10 cellular contexts compared by ENCODE assay signal in the genomic region with DNA sequence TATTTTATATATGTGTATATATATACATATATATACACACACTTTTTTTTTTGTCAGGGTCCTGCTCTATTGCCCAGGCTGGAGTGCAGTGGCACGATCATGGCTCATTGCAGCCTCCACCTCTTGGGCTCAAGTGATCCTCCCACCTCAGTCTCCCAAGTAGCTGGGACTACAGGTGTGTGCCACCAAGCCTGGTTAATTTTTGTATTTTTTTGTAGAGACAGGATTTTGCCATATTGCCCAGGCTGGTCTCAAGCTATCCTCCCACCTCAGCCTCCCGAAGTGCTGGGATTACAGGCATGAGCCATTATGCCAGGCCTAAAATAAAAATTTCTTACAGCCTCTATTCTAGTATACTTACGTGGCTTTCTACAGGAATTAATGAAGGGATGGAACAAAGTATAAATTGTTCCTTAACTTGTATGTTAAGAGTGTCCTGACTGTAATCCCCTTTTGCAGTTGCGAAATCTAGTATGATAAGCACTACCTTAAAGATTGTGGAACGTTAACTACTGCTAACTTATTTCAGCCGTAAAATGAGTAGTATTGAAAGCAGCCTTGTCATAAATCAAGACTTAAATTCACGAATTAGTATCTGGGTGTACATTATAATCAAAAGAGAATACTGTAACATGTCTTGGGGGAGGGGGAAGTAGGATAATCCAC. TPM values are rescaled to one million over a fixed set of nuclear protein-coding genes. Genes with fewer than 3 reads are reported as not detected.
DNase-seq lines count a peak whose midpoint lies in the region; ATAC-seq and TF ChIP-seq lines count a peak whose summit lies in the region.
"Had no signal": no experiment of that assay in that cellular context is flagged by ENCODE, and none has a peak within 500 bp of the region (broad histone marks: within the 10 kb centered on the region; RNA-seq: fewer than 3 reads in every experiment).

No MANE protein-coding gene starts in this region.

- H3K9me3 Mint-ChIP-seq in activated T-cell treated with anti-CD3 and anti-CD28 coated beads, Interleukin-2, amount 50 U/mL, for 24 hours = no peaks in the 10 kb centered on the region
- H3K9me3 Mint-ChIP-seq in activated CD8-positive, alpha-beta T cell treated with anti-CD3 and anti-CD28 coated beads for 36 hours = no peaks in the 10 kb centered on the region

- no peak for DNase-seq in activated T-cell treated with anti-CD3 and anti-CD28 coated beads, Interleukin-2, amount 50 U/mL, for 24 hours
- DNase-seq in activated T-cell treated with anti-CD3 and anti-CD28 coated beads for 4 hours = no peak
- DNase-seq in activated CD8-positive, alpha-beta T cell treated with anti-CD3 and anti-CD28 coated beads for 36 hours = no peak
- DNase-seq in right cardiac atrium = no peak
- DNase-seq in SW480 (ENCODE audit: low spot score) = no peak
- no peak for DNase-seq in stimulated activated CD4-positive, alpha-beta T cell treated with anti-CD3 and anti-CD28 coated beads, Interleukin-1b, Interleukin-23, amount 100 ng/mL, for 48 hours
- DNase-seq: BE2C, SW 1271 had no signal

- H3K27me3 Mint-ChIP-seq in activated T-cell treated with anti-CD3 and anti-CD28 coated beads, Interleukin-2, amount 50 U/mL, for 24 hours = peaks cover 3% of the 10 kb centered on the region
- H3K27me3 Mint-ChIP-seq in activated CD8-positive, alpha-beta T cell treated with anti-CD3 and anti-CD28 coated beads for 36 hours = no peaks in the 10 kb centered on the region

- H3K27me3 ChIP-seq in right cardiac atrium (ENCODE audit: control insufficient read depth, insufficient read depth) (no peaks in the 10 kb centered on the region), subcutaneous abdominal adipose tissue (ENCODE audit: control insufficient read depth in 5 of 5, insufficient read depth in 4 of 5, low read length in 5 of 5) (no peaks in the 10 kb centered on the region)
- H3K27me3 ChIP-seq: BE2C had no signal

- CTCF ChIA-PET in activated CD8-positive, alpha-beta T cell treated with anti-CD3 and anti-CD28 coated beads for 36 hours (lab: Charles Lee) = interaction anchor here (0.8 to 3.2 kb wide), 8 partner anchors 9 to 239 kb away, joined by 3 to 32 read pairs (median 10); no protein-coding TSS in a partner anchor

- H3K9me3 ChIP-seq in right cardiac atrium (ENCODE audit: control insufficient read depth, low read length) = no peaks in the 10 kb centered on the region
- no peaks in the 10 kb centered on the region for H3K9me3 ChIP-seq in subcutaneous abdominal adipose tissue (ENCODE audit: control insufficient read depth in 5 of 5, low read length in 5 of 5)
- H3K9me3 ChIP-seq: BE2C had no signal

- TF ChIP-seq CTCF in activated CD8-positive, alpha-beta T cell treated with anti-CD3 and anti-CD28 coated beads for 36 hours (IDR thresholded peaks at IDR 0.05) = no peak

- H3K4me1 ChIP-seq in right cardiac atrium (ENCODE audit: control insufficient read depth, insufficient read depth, low read length) = no peaks in the 10 kb centered on the region
- H3K4me1 ChIP-seq in subcutaneous abdominal adipose tissue (ENCODE audit: control insufficient read depth in 5 of 5, insufficient read depth in 5 of 5, low read length in 5 of 5) = peaks cover 0 to 32% (median 26%) of the 10 kb centered on the region in 5 donors
- H3K4me1 ChIP-seq: BE2C had no signal

- H3K36me3 ChIP-seq in subcutaneous abdominal adipose tissue (ENCODE audit: control insufficient read depth in 5 of 5, insufficient read depth in 5 of 5, low read length in 5 of 5) = peaks cover 0 to 3% (median 0%) of the 10 kb centered on the region in 5 donors
- H3K36me3 ChIP-seq: BE2C had no signal

- ATAC-seq in activated CD8-positive, alpha-beta T cell treated with anti-CD3 and anti-CD28 coated beads for 36 hours = no peak
- ATAC-seq in right cardiac atrium (no peak), GM18909 (IDR thresholded peaks at IDR 0.05; ENCODE audit: poor library complexity, unreplicated experiment) (no peak)

- peaks cover 36% of the 10 kb centered on the region for H3K4me1 Mint-ChIP-seq in activated T-cell treated with anti-CD3 and anti-CD28 coated beads, Interleukin-2, amount 50 U/mL, for 24 hours (ENCODE audit: low read depth)
- H3K4me1 Mint-ChIP-seq in activated CD8-positive, alpha-beta T cell treated with anti-CD3 and anti-CD28 coated beads for 36 hours (ENCODE audit: low read depth) = peaks cover 28% of the 10 kb centered on the region

- peak overlapping the region in 2 of 5 donors; percentile 39 to 98 for H3K9ac ChIP-seq in subcutaneous abdominal adipose tissue (ENCODE audit: low read length in 5 of 5)

- no peak overlapping the region for H3K27ac ChIP-seq in right cardiac atrium (ENCODE audit: low read length)
- peak overlapping the region; percentile 95 for H3K27ac ChIP-seq in subcutaneous abdominal adipose tissue (ENCODE audit: low read depth, low read length)

- H3K4me3 ChIP-seq in right cardiac atrium (ENCODE audit: low read length) (peak overlapping the region; percentile 79), subcutaneous abdominal adipose tissue (ENCODE audit: low read depth in 1 of 5, low read length in 5 of 5) (peak overlapping the region in 3 of 5 donors; percentile 26 to 99 (median 92))

- WGBS in right cardiac atrium = 53% methylated on average over 7 of the region's 7 CpGs

- H3K36me3 Mint-ChIP-seq in activated T-cell treated with anti-CD3 and anti-CD28 coated beads, Interleukin-2, amount 50 U/mL, for 24 hours (ENCODE audit: low read depth) = peaks cover 31% of the 10 kb centered on the region
- H3K36me3 Mint-ChIP-seq in activated CD8-positive, alpha-beta T cell treated with anti-CD3 and anti-CD28 coated beads for 36 hours (ENCODE audit: low read depth) = peaks cover 5% of the 10 kb centered on the region

- H3K4me3 Mint-ChIP-seq in activated T-cell treated with anti-CD3 and anti-CD28 coated beads, Interleukin-2, amount 50 U/mL, for 24 hours = peak overlapping the region; percentile 94
- H3K4me3 Mint-ChIP-seq in activated CD8-positive, alpha-beta T cell treated with anti-CD3 and anti-CD28 coated beads for 36 hours = peak overlapping the region; percentile 95

- peak overlapping the region; percentile 92 for H3K27ac Mint-ChIP-seq in activated T-cell treated with anti-CD3 and anti-CD28 coated beads, Interleukin-2, amount 50 U/mL, for 24 hours
- peak overlapping the region; percentile 85 for H3K27ac Mint-ChIP-seq in activated CD8-positive, alpha-beta T cell treated with anti-CD3 and anti-CD28 coated beads for 36 hours

- POLR2A ChIA-PET in activated CD8-positive, alpha-beta T cell treated with anti-CD3 and anti-CD28 coated beads for 36 hours (lab: Charles Lee) = interaction anchor here (0.8 to 1.1 kb wide), 2 partner anchors 20 to 219 kb away, joined by 3 to 4 read pairs; partner anchors contain the start of gene COMMD9

- intact Hi-C loops in activated CD8-positive, alpha-beta T cell treated with anti-CD3 and anti-CD28 coated beads for 36 hours (cut with micrococcal nuclease) = no loop called here
- intact Hi-C loops in right cardiac atrium (cut with DNase I) = no loop called here

RNA-seq across cellular contexts. Expression of gene TRAF6, which starts 2.1 kb away (rescaled TPM):
- 10 to 100 TPM in 1 of 2 experiments, 1 to 10 TPM in 1; 8.8 to 10.3 TPM for total RNA-seq in activated CD8-positive, alpha-beta T cell treated with anti-CD3 and anti-CD28 coated beads for 36 hours
- total RNA-seq in right cardiac atrium = 10 to 100 TPM; 11.4 to 13.8 (median 11.8) TPM
- 4.1 TPM for polyA plus RNA-seq in right cardiac atrium

RNA-seq across cellular contexts. Expression of gene RAG1, which starts 59.9 kb away (rescaled TPM):
- under 1 TPM; 0.16 to 0.36 TPM for total RNA-seq in activated CD8-positive, alpha-beta T cell treated with anti-CD3 and anti-CD28 coated beads for 36 hours
- total RNA-seq in right cardiac atrium = under 1 TPM; 0.72 to 0.88 (median 0.83) TPM
- polyA plus RNA-seq in right cardiac atrium = 0.72 TPM
